18 cellular contexts compared by ENCODE assay signal in the genomic region with DNA sequence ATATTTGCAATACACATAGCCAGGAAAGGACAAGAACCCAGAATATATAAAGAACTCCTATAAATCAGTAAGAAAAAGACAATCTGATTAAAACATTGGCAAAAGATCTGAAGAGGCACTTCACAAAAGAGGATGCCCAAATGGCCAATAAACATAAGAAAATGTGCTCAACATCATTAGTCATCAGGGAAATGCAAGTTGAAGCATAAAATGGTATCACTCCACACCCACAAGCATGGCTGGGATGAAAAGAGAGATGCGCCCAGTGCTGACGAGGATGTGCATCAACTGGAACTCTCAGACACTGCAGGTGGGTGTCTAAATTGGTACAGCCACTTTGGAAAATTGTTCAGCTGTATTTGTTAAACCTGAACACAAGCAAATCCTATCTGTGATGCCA. TPM values are rescaled to one million over a fixed set of nuclear protein-coding genes. Genes with fewer than 3 reads are reported as not detected.
"Had no signal": no experiment of that assay in that cellular context is flagged by ENCODE, and none has a peak within 500 bp of the region (broad histone marks: within the 10 kb centered on the region; RNA-seq: fewer than 3 reads in every experiment).

No MANE protein-coding gene starts in this region.

- H3K27ac ChIP-seq: body of pancreas, psoas muscle, suprapubic skin had no signal

- H3K36me3 ChIP-seq: suprapubic skin had no signal

- H3K27me3 ChIP-seq: body of pancreas had no signal

- DNase-seq: activated CD4-positive, alpha-beta T cell treated with anti-CD3 and anti-CD28 coated beads, Interleukin-2, amount 50 U/mL, for 4 hours; activated CD8-positive, alpha-beta memory T cell treated with anti-CD3 and anti-CD28 coated beads, Interleukin-2, amount 10 ng/mL, durations not matched to agents 7 days and 5 days; activated effector memory CD4-positive, alpha-beta T cell treated with anti-CD3 and anti-CD28 coated beads, Interleukin-2, amount 50 U/mL, for 16 hours; activated T-cell treated with anti-CD3 and anti-CD28 coated beads, Interleukin-2, amount 50 U/mL, for 24 hours; amniotic stem cell; body of pancreas; natural killer cell; occipital lobe; psoas muscle; stimulated activated naive CD4-positive, alpha-beta T cell treated with Interleukin-2 at 50 U/mL for 16 hours; T-helper 2 cell had no signal

- H3K9me3 ChIP-seq: body of pancreas, psoas muscle, suprapubic skin had no signal

- H3K4me1 ChIP-seq: body of pancreas, psoas muscle, suprapubic skin had no signal

- H3K4me3 ChIP-seq: body of pancreas, psoas muscle, suprapubic skin had no signal

RNA-seq across cellular contexts. Expression of gene MLN, which starts 42.4 kb away (rescaled TPM):
- total RNA-seq: activated CD8-positive, alpha-beta memory T cell treated with anti-CD3 and anti-CD28 coated beads, Interleukin-2, amount 10 ng/mL, durations not matched to agents 7 days and 5 days; activated naive CD4-positive, alpha-beta T cell treated with anti-CD3 and anti-CD28 coated beads, Interleukin-2, amount 50 U/mL, for 72 hours; body of pancreas; fibroblast of villous mesenchyme; left lobe of liver; mucosa of gallbladder; natural killer cell; occipital lobe; psoas muscle; sciatic nerve; suprapubic skin had no signal
- polyA plus RNA-seq: esophagus, psoas muscle had no signal
